Comparison of ENCODE assay signal across 1 cellular context in genomic region chr12:1425396-1425729, GRCh38.
TF ChIP-seq lines count a peak whose summit lies in the region.

No MANE protein-coding gene starts in this region.

TF ChIP-seq in K562, 482 proteins besides CTCF, POLR2A, EP300 and RAD21 (continued from another document):
- no peak for TF ChIP-seq CEBPZ (IDR thresholded peaks at IDR 0.05; ENCODE audit: borderline replicate concordance, low read depth, low read length)
- TF ChIP-seq SRSF9 (IDR thresholded peaks at IDR 0.05; ENCODE audit: borderline replicate concordance, low read depth, low read length): no peak
- no peak for TF ChIP-seq NR2C2 (CRISPR knock-in tag; IDR thresholded peaks at IDR 0.05)
- no peak for TF ChIP-seq NR2C2 (tag; IDR thresholded peaks at IDR 0.05)
- TF ChIP-seq CXXC5 (CRISPR knock-in tag; IDR thresholded peaks at IDR 0.05): no peak
- no peak for TF ChIP-seq LARP7 (IDR thresholded peaks at IDR 0.05)
- no peak for TF ChIP-seq NCOA6 (IDR thresholded peaks at IDR 0.05)
- TF ChIP-seq TSC22D4 (tag; IDR thresholded peaks at IDR 0.05): no peak
- no peak for TF ChIP-seq MEIS2 (IDR thresholded peaks at IDR 0.05; ENCODE audit: partially characterized antibody)
- TF ChIP-seq MXD1 (CRISPR knock-in tag; IDR thresholded peaks at IDR 0.05; ENCODE audit: borderline replicate concordance, poor library complexity, severe bottlenecking): no peak
- no peak for TF ChIP-seq YY1 (IDR thresholded peaks at IDR 0.05; ENCODE audit: borderline replicate concordance in 1 of 3, control insufficient read depth in 1 of 3, extremely low read depth in 1 of 3, insufficient read depth in 3 of 3, insufficient read length in 1 of 3, insufficient replicate concordance in 2 of 3, low read depth in 1 of 3, low read length in 2 of 3)
